In genomic region chr6:118893095-118893881, GRCh38 we compare ENCODE assay signal across 1 cellular context.
TF ChIP-seq lines count a peak whose summit lies in the region.

No MANE protein-coding gene starts in this region.

TF ChIP-seq in K562, 482 proteins besides CTCF, POLR2A, EP300 and RAD21 (continued from another document and continues in another):
- TF ChIP-seq NR2C1 (IDR thresholded peaks at IDR 0.05) = no peak; the same call in 1 of the 2 replicates
- no peak for TF ChIP-seq NR2C1 (tag; IDR thresholded peaks at IDR 0.05)
- no peak for TF ChIP-seq SNIP1 (IDR thresholded peaks at IDR 0.05; ENCODE audit: low read depth)
- TF ChIP-seq, protein P1, sequence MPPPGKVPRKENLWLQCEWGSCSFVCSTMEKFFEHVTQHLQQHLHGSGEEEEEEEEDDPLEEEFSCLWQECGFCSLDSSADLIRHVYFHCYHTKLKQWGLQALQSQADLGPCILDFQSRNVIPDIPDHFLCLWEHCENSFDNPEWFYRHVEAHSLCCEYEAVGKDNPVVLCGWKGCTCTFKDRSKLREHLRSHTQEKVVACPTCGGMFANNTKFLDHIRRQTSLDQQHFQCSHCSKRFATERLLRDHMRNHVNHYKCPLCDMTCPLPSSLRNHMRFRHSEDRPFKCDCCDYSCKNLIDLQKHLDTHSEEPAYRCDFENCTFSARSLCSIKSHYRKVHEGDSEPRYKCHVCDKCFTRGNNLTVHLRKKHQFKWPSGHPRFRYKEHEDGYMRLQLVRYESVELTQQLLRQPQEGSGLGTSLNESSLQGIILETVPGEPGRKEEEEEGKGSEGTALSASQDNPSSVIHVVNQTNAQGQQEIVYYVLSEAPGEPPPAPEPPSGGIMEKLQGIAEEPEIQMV (tag; conservative IDR thresholded peaks at IDR 0.05; ENCODE audit: low read depth) = no peak; the same call in 1 of the 2 replicates
- no peak for TF ChIP-seq STAT5B (CRISPR knock-in tag; IDR thresholded peaks at IDR 0.05)
- TF ChIP-seq, protein P2, sequence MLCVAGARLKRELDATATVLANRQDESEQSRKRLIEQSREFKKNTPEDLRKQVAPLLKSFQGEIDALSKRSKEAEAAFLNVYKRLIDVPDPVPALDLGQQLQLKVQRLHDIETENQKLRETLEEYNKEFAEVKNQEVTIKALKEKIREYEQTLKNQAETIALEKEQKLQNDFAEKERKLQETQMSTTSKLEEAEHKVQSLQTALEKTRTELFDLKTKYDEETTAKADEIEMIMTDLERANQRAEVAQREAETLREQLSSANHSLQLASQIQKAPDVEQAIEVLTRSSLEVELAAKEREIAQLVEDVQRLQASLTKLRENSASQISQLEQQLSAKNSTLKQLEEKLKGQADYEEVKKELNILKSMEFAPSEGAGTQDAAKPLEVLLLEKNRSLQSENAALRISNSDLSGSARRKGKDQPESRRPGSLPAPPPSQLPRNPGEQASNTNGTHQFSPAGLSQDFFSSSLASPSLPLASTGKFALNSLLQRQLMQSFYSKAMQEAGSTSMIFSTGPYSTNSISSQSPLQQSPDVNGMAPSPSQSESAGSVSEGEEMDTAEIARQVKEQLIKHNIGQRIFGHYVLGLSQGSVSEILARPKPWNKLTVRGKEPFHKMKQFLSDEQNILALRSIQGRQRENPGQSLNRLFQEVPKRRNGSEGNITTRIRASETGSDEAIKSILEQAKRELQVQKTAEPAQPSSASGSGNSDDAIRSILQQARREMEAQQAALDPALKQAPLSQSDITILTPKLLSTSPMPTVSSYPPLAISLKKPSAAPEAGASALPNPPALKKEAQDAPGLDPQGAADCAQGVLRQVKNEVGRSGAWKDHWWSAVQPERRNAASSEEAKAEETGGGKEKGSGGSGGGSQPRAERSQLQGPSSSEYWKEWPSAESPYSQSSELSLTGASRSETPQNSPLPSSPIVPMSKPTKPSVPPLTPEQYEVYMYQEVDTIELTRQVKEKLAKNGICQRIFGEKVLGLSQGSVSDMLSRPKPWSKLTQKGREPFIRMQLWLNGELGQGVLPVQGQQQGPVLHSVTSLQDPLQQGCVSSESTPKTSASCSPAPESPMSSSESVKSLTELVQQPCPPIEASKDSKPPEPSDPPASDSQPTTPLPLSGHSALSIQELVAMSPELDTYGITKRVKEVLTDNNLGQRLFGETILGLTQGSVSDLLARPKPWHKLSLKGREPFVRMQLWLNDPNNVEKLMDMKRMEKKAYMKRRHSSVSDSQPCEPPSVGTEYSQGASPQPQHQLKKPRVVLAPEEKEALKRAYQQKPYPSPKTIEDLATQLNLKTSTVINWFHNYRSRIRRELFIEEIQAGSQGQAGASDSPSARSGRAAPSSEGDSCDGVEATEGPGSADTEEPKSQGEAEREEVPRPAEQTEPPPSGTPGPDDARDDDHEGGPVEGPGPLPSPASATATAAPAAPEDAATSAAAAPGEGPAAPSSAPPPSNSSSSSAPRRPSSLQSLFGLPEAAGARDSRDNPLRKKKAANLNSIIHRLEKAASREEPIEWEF (CRISPR knock-in tag; IDR thresholded peaks at IDR 0.05) = no peak
- peak; percentile 88 for TF ChIP-seq THRB (CRISPR knock-in tag; conservative IDR thresholded peaks at IDR 0.05)
- no peak for TF ChIP-seq TBP (optimal IDR thresholded peaks at IDR 0.05; ENCODE audit: low read depth, low read length)
- peak; percentile 32; the same call in 1 of the 2 replicates for TF ChIP-seq ZNF384 (IDR thresholded peaks at IDR 0.05; ENCODE audit: low read depth, low read length)
- TF ChIP-seq NR2C2 (CRISPR knock-in tag; IDR thresholded peaks at IDR 0.05) = no peak
- TF ChIP-seq NR2C2 (tag; IDR thresholded peaks at IDR 0.05) = no peak
- TF ChIP-seq PCBP1 (IDR thresholded peaks at IDR 0.05; ENCODE audit: low read depth, low read length, poor library complexity, severe bottlenecking) = no peak
- no peak for TF ChIP-seq NCOA4 (IDR thresholded peaks at IDR 0.05; ENCODE audit: partially characterized antibody)
- no peak for TF ChIP-seq CCAR2 (IDR thresholded peaks at IDR 0.05; ENCODE audit: low read depth, low read length)
- TF ChIP-seq, protein P3, sequence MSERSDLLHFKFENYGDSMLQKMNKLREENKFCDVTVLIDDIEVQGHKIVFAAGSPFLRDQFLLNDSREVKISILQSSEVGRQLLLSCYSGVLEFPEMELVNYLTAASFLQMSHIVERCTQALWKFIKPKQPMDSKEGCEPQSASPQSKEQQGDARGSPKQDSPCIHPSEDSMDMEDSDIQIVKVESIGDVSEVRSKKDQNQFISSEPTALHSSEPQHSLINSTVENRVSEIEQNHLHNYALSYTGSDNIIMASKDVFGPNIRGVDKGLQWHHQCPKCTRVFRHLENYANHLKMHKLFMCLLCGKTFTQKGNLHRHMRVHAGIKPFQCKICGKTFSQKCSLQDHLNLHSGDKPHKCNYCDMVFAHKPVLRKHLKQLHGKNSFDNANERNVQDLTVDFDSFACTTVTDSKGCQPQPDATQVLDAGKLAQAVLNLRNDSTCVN (CRISPR knock-in tag; IDR thresholded peaks at IDR 0.05) = 0 out of 2 replicates have a peak, but pooled peaks have one; percentile 42
- TF ChIP-seq, protein P4, sequence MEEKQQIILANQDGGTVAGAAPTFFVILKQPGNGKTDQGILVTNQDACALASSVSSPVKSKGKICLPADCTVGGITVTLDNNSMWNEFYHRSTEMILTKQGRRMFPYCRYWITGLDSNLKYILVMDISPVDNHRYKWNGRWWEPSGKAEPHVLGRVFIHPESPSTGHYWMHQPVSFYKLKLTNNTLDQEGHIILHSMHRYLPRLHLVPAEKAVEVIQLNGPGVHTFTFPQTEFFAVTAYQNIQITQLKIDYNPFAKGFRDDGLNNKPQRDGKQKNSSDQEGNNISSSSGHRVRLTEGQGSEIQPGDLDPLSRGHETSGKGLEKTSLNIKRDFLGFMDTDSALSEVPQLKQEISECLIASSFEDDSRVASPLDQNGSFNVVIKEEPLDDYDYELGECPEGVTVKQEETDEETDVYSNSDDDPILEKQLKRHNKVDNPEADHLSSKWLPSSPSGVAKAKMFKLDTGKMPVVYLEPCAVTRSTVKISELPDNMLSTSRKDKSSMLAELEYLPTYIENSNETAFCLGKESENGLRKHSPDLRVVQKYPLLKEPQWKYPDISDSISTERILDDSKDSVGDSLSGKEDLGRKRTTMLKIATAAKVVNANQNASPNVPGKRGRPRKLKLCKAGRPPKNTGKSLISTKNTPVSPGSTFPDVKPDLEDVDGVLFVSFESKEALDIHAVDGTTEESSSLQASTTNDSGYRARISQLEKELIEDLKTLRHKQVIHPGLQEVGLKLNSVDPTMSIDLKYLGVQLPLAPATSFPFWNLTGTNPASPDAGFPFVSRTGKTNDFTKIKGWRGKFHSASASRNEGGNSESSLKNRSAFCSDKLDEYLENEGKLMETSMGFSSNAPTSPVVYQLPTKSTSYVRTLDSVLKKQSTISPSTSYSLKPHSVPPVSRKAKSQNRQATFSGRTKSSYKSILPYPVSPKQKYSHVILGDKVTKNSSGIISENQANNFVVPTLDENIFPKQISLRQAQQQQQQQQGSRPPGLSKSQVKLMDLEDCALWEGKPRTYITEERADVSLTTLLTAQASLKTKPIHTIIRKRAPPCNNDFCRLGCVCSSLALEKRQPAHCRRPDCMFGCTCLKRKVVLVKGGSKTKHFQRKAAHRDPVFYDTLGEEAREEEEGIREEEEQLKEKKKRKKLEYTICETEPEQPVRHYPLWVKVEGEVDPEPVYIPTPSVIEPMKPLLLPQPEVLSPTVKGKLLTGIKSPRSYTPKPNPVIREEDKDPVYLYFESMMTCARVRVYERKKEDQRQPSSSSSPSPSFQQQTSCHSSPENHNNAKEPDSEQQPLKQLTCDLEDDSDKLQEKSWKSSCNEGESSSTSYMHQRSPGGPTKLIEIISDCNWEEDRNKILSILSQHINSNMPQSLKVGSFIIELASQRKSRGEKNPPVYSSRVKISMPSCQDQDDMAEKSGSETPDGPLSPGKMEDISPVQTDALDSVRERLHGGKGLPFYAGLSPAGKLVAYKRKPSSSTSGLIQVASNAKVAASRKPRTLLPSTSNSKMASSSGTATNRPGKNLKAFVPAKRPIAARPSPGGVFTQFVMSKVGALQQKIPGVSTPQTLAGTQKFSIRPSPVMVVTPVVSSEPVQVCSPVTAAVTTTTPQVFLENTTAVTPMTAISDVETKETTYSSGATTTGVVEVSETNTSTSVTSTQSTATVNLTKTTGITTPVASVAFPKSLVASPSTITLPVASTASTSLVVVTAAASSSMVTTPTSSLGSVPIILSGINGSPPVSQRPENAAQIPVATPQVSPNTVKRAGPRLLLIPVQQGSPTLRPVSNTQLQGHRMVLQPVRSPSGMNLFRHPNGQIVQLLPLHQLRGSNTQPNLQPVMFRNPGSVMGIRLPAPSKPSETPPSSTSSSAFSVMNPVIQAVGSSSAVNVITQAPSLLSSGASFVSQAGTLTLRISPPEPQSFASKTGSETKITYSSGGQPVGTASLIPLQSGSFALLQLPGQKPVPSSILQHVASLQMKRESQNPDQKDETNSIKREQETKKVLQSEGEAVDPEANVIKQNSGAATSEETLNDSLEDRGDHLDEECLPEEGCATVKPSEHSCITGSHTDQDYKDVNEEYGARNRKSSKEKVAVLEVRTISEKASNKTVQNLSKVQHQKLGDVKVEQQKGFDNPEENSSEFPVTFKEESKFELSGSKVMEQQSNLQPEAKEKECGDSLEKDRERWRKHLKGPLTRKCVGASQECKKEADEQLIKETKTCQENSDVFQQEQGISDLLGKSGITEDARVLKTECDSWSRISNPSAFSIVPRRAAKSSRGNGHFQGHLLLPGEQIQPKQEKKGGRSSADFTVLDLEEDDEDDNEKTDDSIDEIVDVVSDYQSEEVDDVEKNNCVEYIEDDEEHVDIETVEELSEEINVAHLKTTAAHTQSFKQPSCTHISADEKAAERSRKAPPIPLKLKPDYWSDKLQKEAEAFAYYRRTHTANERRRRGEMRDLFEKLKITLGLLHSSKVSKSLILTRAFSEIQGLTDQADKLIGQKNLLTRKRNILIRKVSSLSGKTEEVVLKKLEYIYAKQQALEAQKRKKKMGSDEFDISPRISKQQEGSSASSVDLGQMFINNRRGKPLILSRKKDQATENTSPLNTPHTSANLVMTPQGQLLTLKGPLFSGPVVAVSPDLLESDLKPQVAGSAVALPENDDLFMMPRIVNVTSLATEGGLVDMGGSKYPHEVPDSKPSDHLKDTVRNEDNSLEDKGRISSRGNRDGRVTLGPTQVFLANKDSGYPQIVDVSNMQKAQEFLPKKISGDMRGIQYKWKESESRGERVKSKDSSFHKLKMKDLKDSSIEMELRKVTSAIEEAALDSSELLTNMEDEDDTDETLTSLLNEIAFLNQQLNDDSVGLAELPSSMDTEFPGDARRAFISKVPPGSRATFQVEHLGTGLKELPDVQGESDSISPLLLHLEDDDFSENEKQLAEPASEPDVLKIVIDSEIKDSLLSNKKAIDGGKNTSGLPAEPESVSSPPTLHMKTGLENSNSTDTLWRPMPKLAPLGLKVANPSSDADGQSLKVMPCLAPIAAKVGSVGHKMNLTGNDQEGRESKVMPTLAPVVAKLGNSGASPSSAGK (IDR thresholded peaks at IDR 0.05) = peak; percentile 43; the same call in 1 of the 2 replicates
- TF ChIP-seq LARP7 (IDR thresholded peaks at IDR 0.05) = peak; percentile 63; the same call in 1 of the 2 replicates
- TF ChIP-seq CXXC5 (CRISPR knock-in tag; IDR thresholded peaks at IDR 0.05) = no peak
- no peak for TF ChIP-seq NR0B1 (IDR thresholded peaks at IDR 0.05; ENCODE audit: partially characterized antibody)
- TF ChIP-seq, protein P5, sequence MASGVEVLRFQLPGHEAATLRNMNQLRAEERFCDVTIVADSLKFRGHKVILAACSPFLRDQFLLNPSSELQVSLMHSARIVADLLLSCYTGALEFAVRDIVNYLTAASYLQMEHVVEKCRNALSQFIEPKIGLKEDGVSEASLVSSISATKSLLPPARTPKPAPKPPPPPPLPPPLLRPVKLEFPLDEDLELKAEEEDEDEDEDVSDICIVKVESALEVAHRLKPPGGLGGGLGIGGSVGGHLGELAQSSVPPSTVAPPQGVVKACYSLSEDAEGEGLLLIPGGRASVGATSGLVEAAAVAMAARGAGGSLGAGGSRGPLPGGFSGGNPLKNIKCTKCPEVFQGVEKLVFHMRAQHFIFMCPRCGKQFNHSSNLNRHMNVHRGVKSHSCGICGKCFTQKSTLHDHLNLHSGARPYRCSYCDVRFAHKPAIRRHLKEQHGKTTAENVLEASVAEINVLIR (CRISPR knock-in tag; IDR thresholded peaks at IDR 0.05) = no peak
- no peak for TF ChIP-seq RFX7 (CRISPR knock-in tag; IDR thresholded peaks at IDR 0.05)
- TF ChIP-seq, protein P6, sequence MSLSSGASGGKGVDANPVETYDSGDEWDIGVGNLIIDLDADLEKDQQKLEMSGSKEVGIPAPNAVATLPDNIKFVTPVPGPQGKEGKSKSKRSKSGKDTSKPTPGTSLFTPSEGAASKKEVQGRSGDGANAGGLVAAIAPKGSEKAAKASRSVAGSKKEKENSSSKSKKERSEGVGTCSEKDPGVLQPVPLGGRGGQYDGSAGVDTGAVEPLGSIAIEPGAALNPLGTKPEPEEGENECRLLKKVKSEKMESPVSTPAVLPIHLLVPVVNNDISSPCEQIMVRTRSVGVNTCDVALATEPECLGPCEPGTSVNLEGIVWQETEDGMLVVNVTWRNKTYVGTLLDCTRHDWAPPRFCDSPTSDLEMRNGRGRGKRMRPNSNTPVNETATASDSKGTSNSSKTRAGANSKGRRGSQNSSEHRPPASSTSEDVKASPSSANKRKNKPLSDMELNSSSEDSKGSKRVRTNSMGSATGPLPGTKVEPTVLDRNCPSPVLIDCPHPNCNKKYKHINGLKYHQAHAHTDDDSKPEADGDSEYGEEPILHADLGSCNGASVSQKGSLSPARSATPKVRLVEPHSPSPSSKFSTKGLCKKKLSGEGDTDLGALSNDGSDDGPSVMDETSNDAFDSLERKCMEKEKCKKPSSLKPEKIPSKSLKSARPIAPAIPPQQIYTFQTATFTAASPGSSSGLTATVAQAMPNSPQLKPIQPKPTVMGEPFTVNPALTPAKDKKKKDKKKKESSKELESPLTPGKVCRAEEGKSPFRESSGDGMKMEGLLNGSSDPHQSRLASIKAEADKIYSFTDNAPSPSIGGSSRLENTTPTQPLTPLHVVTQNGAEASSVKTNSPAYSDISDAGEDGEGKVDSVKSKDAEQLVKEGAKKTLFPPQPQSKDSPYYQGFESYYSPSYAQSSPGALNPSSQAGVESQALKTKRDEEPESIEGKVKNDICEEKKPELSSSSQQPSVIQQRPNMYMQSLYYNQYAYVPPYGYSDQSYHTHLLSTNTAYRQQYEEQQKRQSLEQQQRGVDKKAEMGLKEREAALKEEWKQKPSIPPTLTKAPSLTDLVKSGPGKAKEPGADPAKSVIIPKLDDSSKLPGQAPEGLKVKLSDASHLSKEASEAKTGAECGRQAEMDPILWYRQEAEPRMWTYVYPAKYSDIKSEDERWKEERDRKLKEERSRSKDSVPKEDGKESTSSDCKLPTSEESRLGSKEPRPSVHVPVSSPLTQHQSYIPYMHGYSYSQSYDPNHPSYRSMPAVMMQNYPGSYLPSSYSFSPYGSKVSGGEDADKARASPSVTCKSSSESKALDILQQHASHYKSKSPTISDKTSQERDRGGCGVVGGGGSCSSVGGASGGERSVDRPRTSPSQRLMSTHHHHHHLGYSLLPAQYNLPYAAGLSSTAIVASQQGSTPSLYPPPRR (CRISPR knock-in tag; IDR thresholded peaks at IDR 0.05; ENCODE audit: borderline replicate concordance) = no peak
